In genomic region chr7:21426286-21426957, GRCh38 we compare ENCODE assay signal across 8 cellular contexts. TPM values are rescaled to one million over a fixed set of nuclear protein-coding genes. Genes with fewer than 3 reads are reported as not detected.
A peak's percentile ranks its signal among the peaks of the same experiment; 100 is the strongest.
DNase-seq lines count a peak whose midpoint lies in the region; ATAC-seq and TF ChIP-seq lines count a peak whose summit lies in the region.

No MANE protein-coding gene starts in this region.

- H3K27me3 ChIP-seq in hepatocyte, result no peaks in the 10 kb centered on the region
- no peaks in the 10 kb centered on the region for H3K27me3 ChIP-seq in spleen (replicated peaks in 1 of 7)

- TF ChIP-seq CTCF in VCaP (conservative IDR thresholded peaks at IDR 0.05) (no peak), hepatocyte (IDR thresholded peaks at IDR 0.05; ENCODE audit: poor library complexity) (no peak), spleen (IDR thresholded peaks at IDR 0.05 in 8 of 11, conservative IDR thresholded peaks at IDR 0.05 in 3 of 11) (no peak)

- no peaks in the 10 kb centered on the region for H3K9me3 Mint-ChIP-seq in activated CD4-positive, alpha-beta T cell treated with anti-CD3 and anti-CD28 coated beads, Interleukin-2, amount 10 ng/mL, durations not matched to agents 7 days and 5 days

- H3K4me3 ChIP-seq in hepatocyte, result peak overlapping the region; percentile 15
- H3K4me3 ChIP-seq in spleen, result peak overlapping the region; percentile 17 to 97 (median 84)

- no peaks in the 10 kb centered on the region for H3K9me3 ChIP-seq in hepatocyte (ENCODE audit: low read depth)
- H3K9me3 ChIP-seq in spleen, result no peaks in the 10 kb centered on the region

- POLR2A ChIA-PET in activated CD4-positive, alpha-beta T cell treated with anti-CD3 and anti-CD28 coated beads, Interleukin-2, amount 10 ng/mL, durations not matched to agents 7 days and 5 days (lab: Charles Lee), result interaction anchor here (2.1 kb wide), 1 partner anchor 88 kb away, joined by 9 read pairs; no protein-coding TSS in a partner anchor

- peak overlapping the region; percentile 83 for H3K4me2 ChIP-seq in hepatocyte

- H3K27me3 Mint-ChIP-seq in activated CD4-positive, alpha-beta T cell treated with anti-CD3 and anti-CD28 coated beads, Interleukin-2, amount 10 ng/mL, durations not matched to agents 7 days and 5 days, result no peaks in the 10 kb centered on the region

- H3K79me2 ChIP-seq in hepatocyte, result no peaks in the 10 kb centered on the region

- H3K27ac Mint-ChIP-seq in activated CD4-positive, alpha-beta T cell treated with anti-CD3 and anti-CD28 coated beads, Interleukin-2, amount 10 ng/mL, durations not matched to agents 7 days and 5 days, result peak overlapping the region; percentile 100

- no peaks in the 10 kb centered on the region for H4K20me1 ChIP-seq in hepatocyte (ENCODE audit: insufficient read depth, poor library complexity, severe bottlenecking)

- H3K4me1 ChIP-seq in hepatocyte (ENCODE audit: insufficient read depth) (no peaks in the 10 kb centered on the region), spleen (peaks cover 24 to 45% (median 37%) of the 10 kb centered on the region in 6 donors)

- peaks cover 24% of the 10 kb centered on the region for H3K36me3 Mint-ChIP-seq in activated CD4-positive, alpha-beta T cell treated with anti-CD3 and anti-CD28 coated beads, Interleukin-2, amount 10 ng/mL, durations not matched to agents 7 days and 5 days (ENCODE audit: low read depth)

- H3K36me3 ChIP-seq in hepatocyte (replicated peaks; ENCODE audit: insufficient read depth, low read depth) (no peaks in the 10 kb centered on the region), spleen (peaks cover 0 to 13% (median 3%) of the 10 kb centered on the region in 6 donors)

- H2AFZ ChIP-seq in hepatocyte, result peak overlapping the region; percentile 31

- CTCF ChIA-PET in activated CD4-positive, alpha-beta T cell treated with anti-CD3 and anti-CD28 coated beads, Interleukin-2, amount 10 ng/mL, durations not matched to agents 7 days and 5 days (lab: Charles Lee), result interaction anchor here (0.8 to 1.9 kb wide), 5 partner anchors 9 to 78 kb away, joined by 3 to 5 read pairs (median 4); no protein-coding TSS in a partner anchor

- WGBS in hepatocyte (ENCODE audit: low lambda C conversion rate, missing lambda C conversion rate), result 14% methylated on average over 13 of the region's 13 CpGs
- WGBS in spleen, 5 donors, result 15 to 22% (median 19%) methylated on average over 11 to 13 of the region's 13 CpGs

- peaks cover 49% of the 10 kb centered on the region for H3K4me1 Mint-ChIP-seq in activated CD4-positive, alpha-beta T cell treated with anti-CD3 and anti-CD28 coated beads, Interleukin-2, amount 10 ng/mL, durations not matched to agents 7 days and 5 days

- ATAC-seq in HG03095 (IDR thresholded peaks at IDR 0.05; ENCODE audit: unreplicated experiment), result no peak

- no peaks in the 10 kb centered on the region for H3K9me2 ChIP-seq in hepatocyte (replicated peaks; ENCODE audit: insufficient read depth)

- peak overlapping the region; percentile 82 for H3K27ac ChIP-seq in VCaP
- peak overlapping the region; percentile 24 for H3K27ac ChIP-seq in hepatocyte
- peak overlapping the region in 7 of 8 donors; percentile 95 to 99 (median 98) for H3K27ac ChIP-seq in spleen

- no peak for DNase-seq in activated CD4-positive, alpha-beta T cell treated with anti-CD3 and anti-CD28 coated beads, Interleukin-2, amount 10 ng/mL, durations not matched to agents 7 days and 5 days
- no peak for DNase-seq in activated CD4-positive, alpha-beta T cell treated with anti-CD3 and anti-CD28 coated beads, Interleukin-2, amount 50 U/mL, for 1 hour
- DNase-seq in hepatocyte (ENCODE audit: low spot score) (no peak), spleen (no peak), DMS 273 treated with DMSO at 0.1 percent for 48 hours (lab: John Stamatoyannopoulos, UW) (no peak), DMS 273 (lab: John Stamatoyannopoulos, UW; ENCODE audit: unreplicated experiment) (no peak)

- TF ChIP-seq POLR2A in spleen (IDR thresholded peaks at IDR 0.05), result no peak

- intact Hi-C loops in spleen (cut with DNase I; ENCODE audit: low total_unique reads), result no loop called here

- H3K4me3 Mint-ChIP-seq in activated CD4-positive, alpha-beta T cell treated with anti-CD3 and anti-CD28 coated beads, Interleukin-2, amount 10 ng/mL, durations not matched to agents 7 days and 5 days, result peak overlapping the region; percentile 71

RNA-seq across cellular contexts. Expression of gene SP4, which starts 1.5 kb away (rescaled TPM):
- 10 to 100 TPM; 30.9 to 38.8 TPM for total RNA-seq in activated CD4-positive, alpha-beta T cell treated with anti-CD3 and anti-CD28 coated beads, Interleukin-2, amount 10 ng/mL, durations not matched to agents 7 days and 5 days
- total RNA-seq in hepatocyte (7.5 and 8.0 TPM in 2 replicates), spleen (10 to 100 TPM; 13.9 to 19.0 (median 14.6) TPM)
- polyA plus RNA-seq in hepatocyte (1.4 and 2.6 TPM in 2 replicates), spleen (1 to 10 TPM; 2.5 to 3.9 (median 3.1) TPM)

Comparison
In these comparisons a context has a peak if more than half of its experiments do, and no peak if none do; other contexts are left out.
1. H3K27ac ChIP-seq: peak in every context shown above with its lines; median percentile 98 in spleen; 82 in VCaP; 24 in hepatocyte.